ENCODE assay signal across 25 cellular contexts in the genomic region with DNA sequence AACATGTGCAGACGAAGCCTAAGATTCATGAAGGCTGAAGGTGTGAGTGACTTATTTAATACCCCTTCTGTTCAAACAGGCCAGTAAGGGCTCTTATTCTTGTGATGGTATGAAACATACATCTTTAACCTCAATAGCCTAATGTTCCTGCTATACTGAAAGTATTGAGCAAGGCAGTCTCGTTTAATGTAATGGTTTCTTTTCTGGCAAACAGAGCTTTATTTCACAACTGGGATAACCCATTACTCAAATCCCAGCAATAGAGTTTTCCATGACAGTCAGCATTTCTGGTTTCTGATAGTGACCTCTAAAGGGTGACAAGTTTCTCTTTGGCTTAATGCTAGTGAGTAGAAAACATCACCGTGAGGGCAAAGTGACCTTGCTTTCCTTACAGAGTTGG. TPM values are rescaled to one million over a fixed set of nuclear protein-coding genes. Genes with fewer than 3 reads are reported as not detected.
DNase-seq lines count a peak whose midpoint lies in the region; ATAC-seq and TF ChIP-seq lines count a peak whose summit lies in the region.
"Had no signal": no experiment of that assay in that cellular context is flagged by ENCODE, and none has a peak within 500 bp of the region (broad histone marks: within the 10 kb centered on the region; RNA-seq: fewer than 3 reads in every experiment).

No MANE protein-coding gene starts in this region.

- DNase-seq in HuH-7 (ENCODE audit: low spot score) (peak; percentile 6), choroid plexus epithelial cell (ENCODE audit: low read depth) (peak; percentile 70), iris pigment epithelial cell (ENCODE audit: low read depth) (peak; percentile 67), WTC11 (ENCODE audit: low spot score) (no peak)
- DNase-seq in activated CD4-positive, alpha-beta T cell treated with anti-CD3 and anti-CD28 coated beads for 1 hour, result no peak
- no peak for DNase-seq in activated T-cell treated with anti-CD3 and anti-CD28 coated beads, Interleukin-2, amount 50 U/mL, for 72 hours
- DNase-seq: ACHN; CD4-positive, alpha-beta T cell; COR-L47; DMS79; GM23248; H9; Kasumi-1; MG63; NCI-H1417; NCI-H1694 treated with DMSO at 0.1 percent for 48 hours; NCI-H2081 treated with DMSO at 0.1 percent for 48 hours; NCI-H2171 treated with DMSO at 0.1 percent for 48 hours; NCI-H524 treated with DMSO at 0.1 percent for 48 hours; NCI-H82; Peyer's patch had no signal

- no peaks in the 10 kb centered on the region for H3K9me3 Mint-ChIP-seq in WTC11
- H3K9me3 Mint-ChIP-seq in activated T-cell treated with anti-CD3 and anti-CD28 coated beads, Interleukin-2, amount 50 U/mL, for 72 hours, result no peaks in the 10 kb centered on the region
- H3K9me3 Mint-ChIP-seq: H9 had no signal

- peaks cover 43% of the 10 kb centered on the region for H3K4me1 Mint-ChIP-seq in WTC11
- H3K4me1 Mint-ChIP-seq in activated T-cell treated with anti-CD3 and anti-CD28 coated beads, Interleukin-2, amount 50 U/mL, for 72 hours (ENCODE audit: low read depth), result no peaks in the 10 kb centered on the region

- no peak overlapping the region for H3K4me3 ChIP-seq in choroid plexus epithelial cell (ENCODE audit: low read depth, low read length)
- H3K4me3 ChIP-seq: BLaER1, GM23248, MG63, Peyer's patch had no signal

- H3K27me3 Mint-ChIP-seq in WTC11 (ENCODE audit: low read depth), result no peaks in the 10 kb centered on the region
- H3K27me3 Mint-ChIP-seq in activated T-cell treated with anti-CD3 and anti-CD28 coated beads, Interleukin-2, amount 50 U/mL, for 72 hours (ENCODE audit: low read depth), result no peaks in the 10 kb centered on the region
- H3K27me3 Mint-ChIP-seq: CD4-positive, alpha-beta T cell had no signal

- CTCF ChIA-PET in WTC11 (lab: Charles Lee), result interaction anchor here (1.2 kb wide), 1 partner anchor 154 kb away, joined by 3 read pairs; no protein-coding TSS in a partner anchor

- ATAC-seq in GM21526 (IDR thresholded peaks at IDR 0.05; ENCODE audit: low FRiP score, unreplicated experiment), result no peak
- no peak for ATAC-seq in WTC11
- ATAC-seq in activated T-cell treated with anti-CD3 and anti-CD28 coated beads, Interleukin-2, amount 50 U/mL, for 72 hours (replicated peaks in 1 of 2), result no peak

- POLR2A ChIA-PET in WTC11 (lab: Charles Lee), result no interaction called here

- H3K4me3 Mint-ChIP-seq in WTC11, result no peak overlapping the region
- H3K4me3 Mint-ChIP-seq in activated T-cell treated with anti-CD3 and anti-CD28 coated beads, Interleukin-2, amount 50 U/mL, for 72 hours, result no peak overlapping the region
- H3K4me3 Mint-ChIP-seq: CD4-positive, alpha-beta T cell; H9 had no signal

- no peaks in the 10 kb centered on the region for H3K36me3 Mint-ChIP-seq in WTC11
- no peaks in the 10 kb centered on the region for H3K36me3 Mint-ChIP-seq in activated T-cell treated with anti-CD3 and anti-CD28 coated beads, Interleukin-2, amount 50 U/mL, for 72 hours (ENCODE audit: insufficient read depth in 2 of 2)

- TF ChIP-seq CTCF in choroid plexus epithelial cell (conservative IDR thresholded peaks at IDR 0.05; ENCODE audit: low read depth, low read length) (no peak), WTC11 (IDR thresholded peaks at IDR 0.05) (no peak)

- H3K27ac Mint-ChIP-seq in WTC11, result no peak overlapping the region
- no peak overlapping the region for H3K27ac Mint-ChIP-seq in activated T-cell treated with anti-CD3 and anti-CD28 coated beads, Interleukin-2, amount 50 U/mL, for 72 hours
- H3K27ac Mint-ChIP-seq: CD4-positive, alpha-beta T cell; H9 had no signal

TF ChIP-seq in WTC11, 78 proteins besides CTCF, POLR2A, EP300 and RAD21:
- TF ChIP-seq SMAD3 (CRISPR knock-in tag; IDR thresholded peaks at IDR 0.05; ENCODE audit: borderline replicate concordance), result no peak

RNA-seq across cellular contexts. Expression of a gene that starts 13.4 kb away (rescaled TPM):
- not detected in 3 replicates for total RNA-seq in WTC11 (2021)
- total RNA-seq in activated T-cell treated with anti-CD3 and anti-CD28 coated beads, Interleukin-2, amount 50 U/mL, for 72 hours, result not detected
- total RNA-seq: CD4-positive, alpha-beta T cell; GM23248; H9; HT1080; OCI-LY7; Peyer's patch had no signal

Comparison
In these comparisons a context has a peak if more than half of its experiments do, and no peak if none do; other contexts are left out.
1. DNase-seq: peak in HuH-7 (single experiment), choroid plexus epithelial cell (single experiment) and iris pigment epithelial cell (single experiment); none in WTC11 (single experiment), activated CD4-positive, alpha-beta T cell treated with anti-CD3 and anti-CD28 coated beads for 1 hour (single experiment) and activated T-cell treated with anti-CD3 and anti-CD28 coated beads, Interleukin-2, amount 50 U/mL, for 72 hours (0 of 2).